14 cellular contexts compared by ENCODE assay signal in the genomic region with DNA sequence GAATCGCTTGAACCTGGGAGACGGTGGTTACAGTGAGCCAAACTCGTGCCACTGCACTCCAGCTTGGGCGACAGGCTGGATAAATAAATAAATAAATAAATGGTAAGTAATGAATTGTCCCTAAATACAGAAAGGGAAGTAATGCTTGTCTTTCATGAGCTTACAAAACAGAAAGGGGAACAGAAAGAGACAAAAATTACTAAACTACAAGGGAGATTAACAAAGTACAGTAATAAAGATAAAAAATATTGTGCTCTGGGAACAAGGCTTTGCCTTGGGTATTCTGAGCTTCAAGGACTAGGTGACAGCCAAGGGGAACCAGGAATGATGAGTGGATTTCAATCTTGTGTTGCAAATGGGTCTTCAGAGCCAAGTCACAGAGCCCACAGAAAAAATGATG. TPM values are rescaled to one million over a fixed set of nuclear protein-coding genes. Genes with fewer than 3 reads are reported as not detected.
DNase-seq lines count a peak whose midpoint lies in the region; ATAC-seq and TF ChIP-seq lines count a peak whose summit lies in the region.
"Had no signal": no experiment of that assay in that cellular context is flagged by ENCODE, and none has a peak within 500 bp of the region (broad histone marks: within the 10 kb centered on the region; RNA-seq: fewer than 3 reads in every experiment).

No MANE protein-coding gene starts in this region.

- intact Hi-C loops in prostate gland (cut with DNase I): no loop called here

- H3K27ac ChIP-seq in prostate gland: no peak overlapping the region
- H3K27ac ChIP-seq: esophagus squamous epithelium, tibial artery had no signal

- DNase-seq in SKM-1 treated with dmso at 0.1 percent for 144 hours (lab: John Stamatoyannopoulos, UW; ENCODE audit: unreplicated experiment) (peak; percentile 44), RKO (ENCODE audit: low spot score) (no peak), type B pancreatic cell (ENCODE audit: extremely low spot score, unreplicated experiment) (no peak), prostate gland (ENCODE audit: low spot score) (no peak), NCI-H748 (lab: John Stamatoyannopoulos, UW; ENCODE audit: unreplicated experiment) (no peak)
- DNase-seq: esophagus squamous epithelium; kidney glomerular epithelial cell; nucleus accumbens; stimulated activated CD4-positive, alpha-beta T cell treated with anti-CD3 and anti-CD28 coated beads, Interleukin-4, amount 100 ng/mL, for 24 hours; tibial artery had no signal

- 89% methylated on average over 4 of the region's 4 CpGs for WGBS in prostate gland

- no peaks in the 10 kb centered on the region for H3K9me3 ChIP-seq in prostate gland
- H3K9me3 ChIP-seq: esophagus squamous epithelium, tibial artery had no signal

- peak; percentile 79 for ATAC-seq in GM18511 (IDR thresholded peaks at IDR 0.05; ENCODE audit: unreplicated experiment)
- ATAC-seq in GM21528 (IDR thresholded peaks at IDR 0.05; ENCODE audit: low FRiP score, unreplicated experiment): peak; percentile 85
- peak; percentile 73 for ATAC-seq in HG03139 (IDR thresholded peaks at IDR 0.05; ENCODE audit: unreplicated experiment)
- ATAC-seq: HepG2 had no signal

- no peaks in the 10 kb centered on the region for H3K27me3 ChIP-seq in prostate gland (replicated peaks; ENCODE audit: insufficient read depth)
- H3K27me3 ChIP-seq: esophagus squamous epithelium, tibial artery had no signal

- no peaks in the 10 kb centered on the region for H3K36me3 Mint-ChIP-seq in type B pancreatic cell

- no peaks in the 10 kb centered on the region for H3K36me3 ChIP-seq in prostate gland
- H3K36me3 ChIP-seq: esophagus squamous epithelium, tibial artery had no signal

- H3K4me1 ChIP-seq in prostate gland (replicated peaks): no peaks in the 10 kb centered on the region
- H3K4me1 ChIP-seq: esophagus squamous epithelium, tibial artery had no signal

- TF ChIP-seq CTCF in type B pancreatic cell (conservative IDR thresholded peaks at IDR 0.05) (no peak), prostate gland (IDR thresholded peaks at IDR 0.05) (no peak)

- no peaks in the 10 kb centered on the region for H3K9me3 Mint-ChIP-seq in type B pancreatic cell

- no peaks in the 10 kb centered on the region for H3K27me3 Mint-ChIP-seq in type B pancreatic cell

- TF ChIP-seq POLR2A in prostate gland (IDR thresholded peaks at IDR 0.05): no peak

- no peak overlapping the region for H3K27ac Mint-ChIP-seq in type B pancreatic cell

- no peak overlapping the region for H3K4me3 Mint-ChIP-seq in type B pancreatic cell

- no peak overlapping the region for H3K4me3 ChIP-seq in prostate gland
- H3K4me3 ChIP-seq: esophagus squamous epithelium, tibial artery had no signal

- no peaks in the 10 kb centered on the region for H3K4me1 Mint-ChIP-seq in type B pancreatic cell (ENCODE audit: unreplicated experiment)

RNA-seq across cellular contexts. Expression of gene HLTF, which starts 9.2 kb away (rescaled TPM):
- 29.7 and 49.9 TPM in 2 replicates for total RNA-seq in type B pancreatic cell (ENCODE audit: low replicate concordance)
- total RNA-seq in prostate gland: 100 to 1,000 TPM in 1 of 2 donors, 10 to 100 TPM in 1; 29.9 to 171 TPM

RNA-seq across cellular contexts. Expression of gene HPS3, which starts 34.0 kb away (rescaled TPM):
- total RNA-seq in type B pancreatic cell (ENCODE audit: low replicate concordance) (18.2 and 24.8 TPM in 2 replicates), prostate gland (10 to 100 TPM; 17.6 to 25.2 TPM)
